Comparison of ENCODE assay signal across 2 cellular contexts in genomic region chr19:41377977-41378707, GRCh38.
TF ChIP-seq lines count a peak whose summit lies in the region.

No MANE protein-coding gene starts in this region.

TF ChIP-seq in A549, 52 proteins besides CTCF, POLR2A, EP300 and RAD21:
- TF ChIP-seq ZFP36 (IDR thresholded peaks at IDR 0.05; ENCODE audit: borderline replicate concordance, partially characterized antibody): no peak
- TF ChIP-seq MAZ (IDR thresholded peaks at IDR 0.05; ENCODE audit: borderline replicate concordance, low read depth, low read length): no peak
- TF ChIP-seq GATA3 (IDR thresholded peaks at IDR 0.05; ENCODE audit: borderline replicate concordance): no peak
- TF ChIP-seq MAX (IDR thresholded peaks at IDR 0.05): no peak
- no peak for TF ChIP-seq CBX8 (IDR thresholded peaks at IDR 0.05)

TF ChIP-seq in IMR-90, 13 proteins besides CTCF, POLR2A, EP300 and RAD21:
- TF ChIP-seq NFE2L2 (IDR thresholded peaks at IDR 0.05; ENCODE audit: low read depth, low read length) (no peak), CEBPB (IDR thresholded peaks at IDR 0.05; ENCODE audit: low read depth, low read length) (no peak), BHLHE40 (IDR thresholded peaks at IDR 0.05; ENCODE audit: low read depth, low read length) (no peak), FOS (IDR thresholded peaks at IDR 0.05; ENCODE audit: low read depth, low read length) (no peak), USF2 (IDR thresholded peaks at IDR 0.05; ENCODE audit: low read depth, low read length) (no peak), ELK1 (IDR thresholded peaks at IDR 0.05; ENCODE audit: borderline replicate concordance, low read depth, low read length) (no peak), SMC3 (IDR thresholded peaks at IDR 0.05; ENCODE audit: low read depth, low read length) (no peak), RCOR1 (IDR thresholded peaks at IDR 0.05; ENCODE audit: insufficient replicate concordance, low read length) (no peak), MXI1 (IDR thresholded peaks at IDR 0.05; ENCODE audit: borderline replicate concordance, low read depth, low read length) (no peak), CHD1 (IDR thresholded peaks at IDR 0.05; ENCODE audit: low read depth, low read length) (no peak), MAFK (IDR thresholded peaks at IDR 0.05; ENCODE audit: low read depth, low read length) (no peak), MAZ (IDR thresholded peaks at IDR 0.05; ENCODE audit: borderline replicate concordance, low read depth, low read length) (no peak), RFX5 (IDR thresholded peaks at IDR 0.05; ENCODE audit: low read depth, low read length) (no peak)
